23 cellular contexts compared by ENCODE assay signal in the genomic region with DNA sequence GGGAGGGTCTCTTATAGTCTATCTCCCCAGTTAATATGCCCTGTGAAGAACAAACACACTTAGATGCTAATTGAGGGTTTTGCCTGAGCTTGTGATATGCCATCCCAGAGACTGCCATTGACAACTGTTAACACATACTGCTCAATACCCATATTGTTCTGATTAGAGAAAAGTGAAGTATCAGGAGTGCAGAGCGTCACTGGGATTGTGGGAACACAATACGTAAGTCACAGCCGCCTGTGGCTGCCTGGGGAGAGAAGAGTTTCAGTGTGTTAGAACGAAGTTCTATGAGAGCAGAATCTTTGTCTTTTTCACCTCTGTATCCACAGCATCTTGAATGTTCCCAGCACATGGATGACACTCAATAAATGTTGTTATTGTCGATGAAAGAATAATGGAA.
DNase-seq lines count a peak whose midpoint lies in the region; ATAC-seq and TF ChIP-seq lines count a peak whose summit lies in the region.
"Had no signal": no experiment of that assay in that cellular context is flagged by ENCODE, and none has a peak within 500 bp of the region (broad histone marks: within the 10 kb centered on the region; RNA-seq: fewer than 3 reads in every experiment).

No MANE protein-coding gene starts in this region.

- no peak for TF ChIP-seq CTCF in suprapubic skin (IDR thresholded peaks at IDR 0.05)

- H3K36me3 ChIP-seq in suprapubic skin = no peaks in the 10 kb centered on the region

- H3K4me3 Mint-ChIP-seq in IgD-negative memory B cell (no peak overlapping the region), memory B cell (no peak overlapping the region)
- no peak overlapping the region for H3K4me3 Mint-ChIP-seq in stimulated activated memory B cell treated with anti-CD40 and anti-IgM and Interleukin-4, amounts not matched to agents 10 μg/mL and 1 μg/mL and 100 μg/mL, for 72 hours
- H3K4me3 Mint-ChIP-seq: CD4-positive, CD25-positive, alpha-beta regulatory T cell; CD8-positive, alpha-beta memory T cell; GM23338; HFFc6 had no signal

- peaks cover 18% of the 10 kb centered on the region for H3K36me3 Mint-ChIP-seq in IgD-negative memory B cell
- peaks cover 58% of the 10 kb centered on the region for H3K36me3 Mint-ChIP-seq in memory B cell
- H3K36me3 Mint-ChIP-seq in stimulated activated memory B cell treated with anti-CD40 and anti-IgM and Interleukin-4, amounts not matched to agents 10 μg/mL and 1 μg/mL and 100 μg/mL, for 72 hours = peaks cover 78% of the 10 kb centered on the region
- H3K36me3 Mint-ChIP-seq: CD4-positive, CD25-positive, alpha-beta regulatory T cell; CD8-positive, alpha-beta memory T cell had no signal

- H3K27ac Mint-ChIP-seq in IgD-negative memory B cell (peak overlapping the region in 2 of 3 donors; percentile 47 to 53), memory B cell (peak overlapping the region; percentile 73)
- H3K27ac Mint-ChIP-seq in stimulated activated memory B cell treated with anti-CD40 and anti-IgM and Interleukin-4, amounts not matched to agents 10 μg/mL and 1 μg/mL and 100 μg/mL, for 72 hours = peak overlapping the region; percentile 28
- H3K27ac Mint-ChIP-seq: CD8-positive, alpha-beta memory T cell; GM23338; HFFc6 had no signal

- H3K27me3 ChIP-seq in suprapubic skin = no peaks in the 10 kb centered on the region

- no peaks in the 10 kb centered on the region for H3K9me3 ChIP-seq in suprapubic skin

- ATAC-seq in memory B cell (ENCODE audit: low read depth) = no peak
- ATAC-seq in stimulated activated memory B cell treated with anti-CD40 and anti-IgM and Interleukin-4, amounts not matched to agents 10 μg/mL and 1 μg/mL and 100 μg/mL, for 72 hours = no peak
- ATAC-seq: GM12878, GM23338, HCT116 had no signal

- DNase-seq in NCI-H748 (lab: John Stamatoyannopoulos, UW; ENCODE audit: unreplicated experiment) = peak; percentile 31
- DNase-seq in NCI-H748 treated with DMSO at 0.1 percent for 48 hours (lab: John Stamatoyannopoulos, UW) = no peak
- no peak for DNase-seq in memory B cell (ENCODE audit: low spot score in 2 of 2)
- no peak for DNase-seq in HuH-7.5 (ENCODE audit: low spot score)
- no peak for DNase-seq in suprapubic skin (ENCODE audit: low spot score in 2 of 2)
- no peak for DNase-seq in SHP77 (lab: John Stamatoyannopoulos, UW)
- DNase-seq: 8988T; C1 segment of cervical spinal cord; CD4-positive, CD25-positive, alpha-beta regulatory T cell; CD8-positive, alpha-beta memory T cell; COR-L47; DMS 273 treated with DMSO at 0.1 percent for 48 hours; DMS53; DND-41; EL; H7; HFFc6 had no signal

- H3K4me3 ChIP-seq in suprapubic skin = no peak overlapping the region
- H3K4me3 ChIP-seq: GM12878, GM23338 had no signal

- TF ChIP-seq EP300 in suprapubic skin (IDR thresholded peaks at IDR 0.05) = no peak

- no peak overlapping the region for H3K27ac ChIP-seq in suprapubic skin
- H3K27ac ChIP-seq: HL-60 had no signal

- no peak for TF ChIP-seq POLR2A in suprapubic skin (IDR thresholded peaks at IDR 0.05)

- 90% methylated on average over 5 of the region's 5 CpGs for WGBS in suprapubic skin

- no peaks in the 10 kb centered on the region for H3K4me1 ChIP-seq in suprapubic skin

- H3K27me3 Mint-ChIP-seq in IgD-negative memory B cell (no peaks in the 10 kb centered on the region), memory B cell (no peaks in the 10 kb centered on the region)
- no peaks in the 10 kb centered on the region for H3K27me3 Mint-ChIP-seq in stimulated activated memory B cell treated with anti-CD40 and anti-IgM and Interleukin-4, amounts not matched to agents 10 μg/mL and 1 μg/mL and 100 μg/mL, for 72 hours
- H3K27me3 Mint-ChIP-seq: CD4-positive, CD25-positive, alpha-beta regulatory T cell; CD8-positive, alpha-beta memory T cell had no signal

- H3K9me3 Mint-ChIP-seq in IgD-negative memory B cell (no peaks in the 10 kb centered on the region), memory B cell (no peaks in the 10 kb centered on the region)
- H3K9me3 Mint-ChIP-seq in stimulated activated memory B cell treated with anti-CD40 and anti-IgM and Interleukin-4, amounts not matched to agents 10 μg/mL and 1 μg/mL and 100 μg/mL, for 72 hours = no peaks in the 10 kb centered on the region
- H3K9me3 Mint-ChIP-seq: GM23338, HFFc6 had no signal

- H3K4me1 Mint-ChIP-seq in IgD-negative memory B cell (peaks cover 28 to 44% (median 39%) of the 10 kb centered on the region in 3 donors), memory B cell (peaks cover 42% of the 10 kb centered on the region)
- peaks cover 57% of the 10 kb centered on the region for H3K4me1 Mint-ChIP-seq in stimulated activated memory B cell treated with anti-CD40 and anti-IgM and Interleukin-4, amounts not matched to agents 10 μg/mL and 1 μg/mL and 100 μg/mL, for 72 hours
- H3K4me1 Mint-ChIP-seq: CD4-positive, CD25-positive, alpha-beta regulatory T cell; CD8-positive, alpha-beta memory T cell; GM23338 had no signal
